In the genomic region with DNA sequence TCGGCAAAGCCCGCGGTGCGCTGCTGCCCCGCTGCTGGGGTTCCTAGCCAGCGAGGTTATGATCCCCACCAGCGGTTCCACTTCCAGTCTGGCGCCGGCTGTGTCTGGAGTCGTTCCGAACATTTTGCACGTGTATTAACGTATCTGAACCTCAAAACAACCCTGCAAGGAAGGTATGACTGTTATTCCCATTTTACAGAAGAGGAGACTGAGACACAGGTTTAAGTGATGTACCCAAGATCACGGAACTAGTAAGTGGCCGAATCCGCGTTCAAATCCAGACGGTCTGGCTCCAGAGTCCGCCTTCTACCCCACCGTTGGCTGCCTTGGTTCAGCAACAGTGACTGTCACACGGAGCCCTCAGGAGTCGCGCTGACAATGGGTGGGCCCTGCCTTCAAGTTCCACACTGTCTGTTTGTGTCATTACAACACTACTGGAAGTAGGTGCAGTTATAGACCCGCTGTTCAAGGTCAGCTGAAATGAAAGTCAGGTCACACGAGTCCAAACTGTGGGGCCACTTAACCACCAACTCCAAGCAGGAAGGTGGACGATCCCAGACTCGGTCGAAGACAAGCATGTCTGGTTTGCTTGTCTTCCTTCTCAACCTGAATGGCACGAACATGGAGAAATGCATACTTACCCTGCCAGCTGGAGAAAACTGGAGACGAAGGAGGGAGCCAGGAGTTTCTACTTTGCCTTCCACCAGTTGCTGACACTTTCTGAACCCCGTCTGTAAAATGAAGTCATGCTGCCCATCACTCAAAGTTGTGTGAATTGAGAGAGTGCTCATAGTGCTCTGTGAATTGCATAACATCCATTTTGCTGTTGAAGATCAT, we compare ENCODE assay signal across 1 cellular context.
A peak's percentile ranks its signal among the peaks of the same experiment; 100 is the strongest.
TF ChIP-seq lines count a peak whose summit lies in the region.

No MANE protein-coding gene starts in this region.

TF ChIP-seq in HepG2, 621 proteins besides CTCF, POLR2A, EP300 and RAD21 (continues in another document):
- TF ChIP-seq HMGA1 (CRISPR knock-in tag; conservative IDR thresholded peaks at IDR 0.05) (no peak), ZNF292 (CRISPR knock-in tag; IDR thresholded peaks at IDR 0.05; ENCODE audit: borderline replicate concordance, low read depth) (peak; percentile 36; the same call in 1 of the 2 replicates), NRL (CRISPR knock-in tag; IDR thresholded peaks at IDR 0.05; ENCODE audit: borderline replicate concordance) (peak; percentile 77), KMT2A (CRISPR knock-in tag; IDR thresholded peaks at IDR 0.05) (peak; percentile 54; the same call in 1 of the 2 replicates), CBX5 (CRISPR knock-in tag; IDR thresholded peaks at IDR 0.05; ENCODE audit: borderline replicate concordance) (peak; percentile 86), ZNF7 (CRISPR knock-in tag; IDR thresholded peaks at IDR 0.05) (no peak), ZNF124 (CRISPR knock-in tag; IDR thresholded peaks at IDR 0.05) (no peak), BRCA1 (CRISPR knock-in tag; IDR thresholded peaks at IDR 0.05) (peak; percentile 79; the same call in 1 of the 2 replicates), ZBTB7B (CRISPR knock-in tag; IDR thresholded peaks at IDR 0.05) (0 out of 2 replicates have a peak, but pooled peaks have one; percentile 53), ZNF230 (CRISPR knock-in tag; IDR thresholded peaks at IDR 0.05) (no peak), ZNF251 (CRISPR knock-in tag; IDR thresholded peaks at IDR 0.05) (0 out of 2 replicates have a peak, but pooled peaks have one; percentile 67), CEBPG (CRISPR knock-in tag; IDR thresholded peaks at IDR 0.05) (peak; percentile 56), ZNF775 (CRISPR knock-in tag; IDR thresholded peaks at IDR 0.05; ENCODE audit: borderline replicate concordance) (0 out of 2 replicates have a peak, but pooled peaks have one; percentile 22), GFI1 (CRISPR knock-in tag; IDR thresholded peaks at IDR 0.05; ENCODE audit: borderline replicate concordance) (no peak), ZNF614 (CRISPR knock-in tag; IDR thresholded peaks at IDR 0.05; ENCODE audit: borderline replicate concordance) (peak; percentile 17; the same call in 1 of the 2 replicates), ZNF629 (CRISPR knock-in tag; conservative IDR thresholded peaks at IDR 0.05) (peak; percentile 100), TGIF2 (CRISPR knock-in tag; IDR thresholded peaks at IDR 0.05) (0 out of 2 replicates have a peak, but pooled peaks have one; percentile 1), CBX2 (IDR thresholded peaks at IDR 0.05; ENCODE audit: low read depth, low read length) (no peak; the same call in 1 of the 2 replicates), CBX2 (CRISPR knock-in tag; IDR thresholded peaks at IDR 0.05; ENCODE audit: low read depth) (0 out of 2 replicates have a peak, but pooled peaks have one; percentile 11), DNMT1 (CRISPR knock-in tag; IDR thresholded peaks at IDR 0.05) (no peak), TBX3 (IDR thresholded peaks at IDR 0.05; ENCODE audit: borderline replicate concordance) (0 out of 2 replicates have a peak, but pooled peaks have one; percentile 21), CEBPB (IDR thresholded peaks at IDR 0.05; ENCODE audit: borderline replicate concordance, low read depth, low read length) (peak; percentile 64), JUND (CRISPR knock-in tag; IDR thresholded peaks at IDR 0.05) (no peak; the same call in none of the 2 replicates), GATAD2A (CRISPR knock-in tag; IDR thresholded peaks at IDR 0.05) (peak; percentile 75), CC2D1A (CRISPR knock-in tag; IDR thresholded peaks at IDR 0.05) (0 out of 2 replicates have a peak, but pooled peaks have one; percentile 3), ZNF75D (CRISPR knock-in tag; IDR thresholded peaks at IDR 0.05; ENCODE audit: borderline replicate concordance) (peak; percentile 76; the same call in 1 of the 2 replicates), ZNF430 (CRISPR knock-in tag; IDR thresholded peaks at IDR 0.05) (0 out of 2 replicates have a peak, but pooled peaks have one; percentile 41), PRPF4 (IDR thresholded peaks at IDR 0.05; ENCODE audit: low read depth, low read length, poor library complexity, severe bottlenecking) (no peak), ZNF180 (CRISPR knock-in tag; IDR thresholded peaks at IDR 0.05; ENCODE audit: borderline replicate concordance, low read depth) (no peak), JUNB (CRISPR knock-in tag; IDR thresholded peaks at IDR 0.05; ENCODE audit: borderline replicate concordance) (0 out of 2 replicates have a peak, but pooled peaks have one; percentile 34), ZKSCAN8 (CRISPR knock-in tag; IDR thresholded peaks at IDR 0.05; ENCODE audit: borderline replicate concordance) (no peak; the same call in 1 of the 2 replicates), SOX5 (CRISPR knock-in tag; IDR thresholded peaks at IDR 0.05; ENCODE audit: borderline replicate concordance) (0 out of 2 replicates have a peak, but pooled peaks have one; percentile 7), ZNF788 (CRISPR knock-in tag; IDR thresholded peaks at IDR 0.05; ENCODE audit: borderline replicate concordance) (peak; percentile 20; the same call in 1 of the 2 replicates), CBX1 (IDR thresholded peaks at IDR 0.05; ENCODE audit: low read depth) (peak; percentile 73), CAMTA2 (CRISPR knock-in tag; IDR thresholded peaks at IDR 0.05; ENCODE audit: borderline replicate concordance) (peak; percentile 82), SP2 (CRISPR knock-in tag; IDR thresholded peaks at IDR 0.05) (peak; percentile 47; the same call in 1 of the 2 replicates), ZNF24 (IDR thresholded peaks at IDR 0.05) (peak; percentile 84), KLF9 (CRISPR knock-in tag; IDR thresholded peaks at IDR 0.05; ENCODE audit: low read depth) (no peak), ARID2 (CRISPR knock-in tag; IDR thresholded peaks at IDR 0.05; ENCODE audit: borderline replicate concordance) (no peak)
- TF ChIP-seq, protein P1, sequence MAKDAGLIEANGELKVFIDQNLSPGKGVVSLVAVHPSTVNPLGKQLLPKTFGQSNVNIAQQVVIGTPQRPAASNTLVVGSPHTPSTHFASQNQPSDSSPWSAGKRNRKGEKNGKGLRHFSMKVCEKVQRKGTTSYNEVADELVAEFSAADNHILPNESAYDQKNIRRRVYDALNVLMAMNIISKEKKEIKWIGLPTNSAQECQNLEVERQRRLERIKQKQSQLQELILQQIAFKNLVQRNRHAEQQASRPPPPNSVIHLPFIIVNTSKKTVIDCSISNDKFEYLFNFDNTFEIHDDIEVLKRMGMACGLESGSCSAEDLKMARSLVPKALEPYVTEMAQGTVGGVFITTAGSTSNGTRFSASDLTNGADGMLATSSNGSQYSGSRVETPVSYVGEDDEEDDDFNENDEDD (CRISPR knock-in tag; IDR thresholded peaks at IDR 0.05; ENCODE audit: borderline replicate concordance), result no peak; the same call in 1 of the 2 replicates
- TF ChIP-seq, protein P2, sequence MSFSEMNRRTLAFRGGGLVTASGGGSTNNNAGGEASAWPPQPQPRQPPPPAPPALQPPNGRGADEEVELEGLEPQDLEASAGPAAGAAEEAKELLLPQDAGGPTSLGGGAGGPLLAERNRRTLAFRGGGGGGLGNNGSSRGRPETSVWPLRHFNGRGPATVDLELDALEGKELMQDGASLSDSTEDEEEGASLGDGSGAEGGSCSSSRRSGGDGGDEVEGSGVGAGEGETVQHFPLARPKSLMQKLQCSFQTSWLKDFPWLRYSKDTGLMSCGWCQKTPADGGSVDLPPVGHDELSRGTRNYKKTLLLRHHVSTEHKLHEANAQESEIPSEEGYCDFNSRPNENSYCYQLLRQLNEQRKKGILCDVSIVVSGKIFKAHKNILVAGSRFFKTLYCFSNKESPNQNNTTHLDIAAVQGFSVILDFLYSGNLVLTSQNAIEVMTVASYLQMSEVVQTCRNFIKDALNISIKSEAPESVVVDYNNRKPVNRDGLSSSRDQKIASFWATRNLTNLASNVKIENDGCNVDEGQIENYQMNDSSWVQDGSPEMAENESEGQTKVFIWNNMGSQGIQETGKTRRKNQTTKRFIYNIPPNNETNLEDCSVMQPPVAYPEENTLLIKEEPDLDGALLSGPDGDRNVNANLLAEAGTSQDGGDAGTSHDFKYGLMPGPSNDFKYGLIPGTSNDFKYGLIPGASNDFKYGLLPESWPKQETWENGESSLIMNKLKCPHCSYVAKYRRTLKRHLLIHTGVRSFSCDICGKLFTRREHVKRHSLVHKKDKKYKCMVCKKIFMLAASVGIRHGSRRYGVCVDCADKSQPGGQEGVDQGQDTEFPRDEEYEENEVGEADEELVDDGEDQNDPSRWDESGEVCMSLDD (CRISPR knock-in tag; IDR thresholded peaks at IDR 0.05; ENCODE audit: borderline replicate concordance), result peak; percentile 36; the same call in 1 of the 2 replicates
- TF ChIP-seq, protein P3, sequence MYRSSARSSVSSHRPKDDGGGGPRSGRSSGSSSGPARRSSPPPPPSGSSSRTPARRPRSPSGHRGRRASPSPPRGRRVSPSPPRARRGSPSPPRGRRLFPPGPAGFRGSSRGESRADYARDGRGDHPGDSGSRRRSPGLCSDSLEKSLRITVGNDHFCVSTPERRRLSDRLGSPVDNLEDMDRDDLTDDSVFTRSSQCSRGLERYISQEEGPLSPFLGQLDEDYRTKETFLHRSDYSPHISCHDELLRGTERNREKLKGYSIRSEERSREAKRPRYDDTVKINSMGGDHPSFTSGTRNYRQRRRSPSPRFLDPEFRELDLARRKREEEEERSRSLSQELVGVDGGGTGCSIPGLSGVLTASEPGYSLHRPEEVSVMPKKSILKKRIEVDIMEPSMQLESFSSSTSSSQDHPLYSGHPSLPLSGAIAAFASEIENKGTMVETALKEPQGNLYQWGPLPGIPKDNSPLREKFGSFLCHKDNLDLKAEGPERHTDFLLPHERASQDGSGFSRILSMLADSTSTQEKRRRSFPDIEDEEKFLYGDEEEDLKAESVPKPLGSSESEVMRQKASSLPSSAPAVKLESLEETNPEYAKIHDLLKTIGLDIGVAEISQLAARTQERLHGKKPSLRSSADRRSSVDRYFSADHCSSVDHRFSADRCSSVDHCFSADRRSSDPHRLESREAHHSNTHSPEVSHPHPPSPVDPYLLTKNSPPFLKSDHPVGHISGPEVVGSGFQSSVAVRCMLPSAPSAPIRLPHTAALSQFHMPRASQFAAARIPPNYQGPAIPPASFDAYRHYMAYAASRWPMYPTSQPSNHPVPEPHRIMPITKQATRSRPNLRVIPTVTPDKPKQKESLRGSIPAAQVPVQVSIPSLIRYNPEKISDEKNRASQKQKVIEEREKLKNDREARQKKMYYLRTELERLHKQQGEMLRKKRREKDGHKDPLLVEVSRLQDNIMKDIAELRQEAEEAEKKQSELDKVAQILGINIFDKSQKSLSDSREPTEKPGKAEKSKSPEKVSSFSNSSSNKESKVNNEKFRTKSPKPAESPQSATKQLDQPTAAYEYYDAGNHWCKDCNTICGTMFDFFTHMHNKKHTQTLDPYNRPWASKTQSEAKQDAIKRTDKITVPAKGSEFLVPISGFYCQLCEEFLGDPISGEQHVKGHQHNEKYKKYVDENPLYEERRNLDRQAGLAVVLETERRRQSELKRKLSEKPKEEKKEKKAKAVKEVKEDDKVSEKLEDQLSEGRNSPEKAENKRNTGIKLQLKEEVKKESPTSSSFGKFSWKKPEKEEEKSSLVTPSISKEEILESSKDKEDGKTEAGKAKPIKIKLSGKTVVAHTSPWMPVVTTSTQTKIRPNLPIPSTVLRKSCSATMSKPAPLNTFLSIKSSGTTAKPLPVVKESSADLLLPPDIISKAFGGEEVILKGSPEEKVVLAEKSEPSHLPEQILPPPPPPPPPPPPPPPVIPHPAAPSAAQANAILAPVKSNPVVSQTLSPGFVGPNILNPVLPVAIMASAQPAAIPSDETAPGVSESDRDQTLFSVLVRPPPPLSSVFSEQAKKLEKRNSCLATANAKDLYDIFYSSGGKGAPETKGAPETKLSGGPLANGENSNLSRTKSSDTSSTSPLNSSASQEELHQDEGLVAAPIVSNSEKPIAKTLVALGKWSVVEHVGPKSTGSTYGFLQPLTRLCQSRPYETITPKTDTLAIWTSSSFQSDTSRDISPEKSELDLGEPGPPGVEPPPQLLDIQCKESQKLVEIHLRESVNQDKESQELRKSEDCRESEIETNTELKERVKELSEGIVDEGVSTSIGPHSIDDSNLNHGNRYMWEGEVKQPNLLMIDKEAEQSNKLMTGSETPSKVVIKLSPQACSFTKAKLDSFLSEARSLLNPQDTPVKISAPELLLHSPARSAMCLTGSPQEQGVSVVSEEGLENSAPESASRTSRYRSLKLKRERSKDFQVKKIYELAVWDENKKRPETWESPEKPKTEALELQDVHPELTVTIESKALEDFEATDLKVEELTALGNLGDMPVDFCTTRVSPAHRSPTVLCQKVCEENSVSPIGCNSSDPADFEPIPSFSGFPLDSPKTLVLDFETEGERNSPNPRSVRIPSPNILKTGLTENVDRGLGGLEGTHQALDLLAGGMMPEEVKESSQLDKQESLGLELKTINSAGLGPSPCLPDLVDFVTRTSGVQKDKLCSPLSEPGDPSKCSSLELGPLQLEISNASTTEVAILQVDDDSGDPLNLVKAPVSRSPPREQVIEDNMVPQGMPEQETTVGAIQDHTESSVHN (CRISPR knock-in tag; IDR thresholded peaks at IDR 0.05), result no peak
- TF ChIP-seq, protein P4, sequence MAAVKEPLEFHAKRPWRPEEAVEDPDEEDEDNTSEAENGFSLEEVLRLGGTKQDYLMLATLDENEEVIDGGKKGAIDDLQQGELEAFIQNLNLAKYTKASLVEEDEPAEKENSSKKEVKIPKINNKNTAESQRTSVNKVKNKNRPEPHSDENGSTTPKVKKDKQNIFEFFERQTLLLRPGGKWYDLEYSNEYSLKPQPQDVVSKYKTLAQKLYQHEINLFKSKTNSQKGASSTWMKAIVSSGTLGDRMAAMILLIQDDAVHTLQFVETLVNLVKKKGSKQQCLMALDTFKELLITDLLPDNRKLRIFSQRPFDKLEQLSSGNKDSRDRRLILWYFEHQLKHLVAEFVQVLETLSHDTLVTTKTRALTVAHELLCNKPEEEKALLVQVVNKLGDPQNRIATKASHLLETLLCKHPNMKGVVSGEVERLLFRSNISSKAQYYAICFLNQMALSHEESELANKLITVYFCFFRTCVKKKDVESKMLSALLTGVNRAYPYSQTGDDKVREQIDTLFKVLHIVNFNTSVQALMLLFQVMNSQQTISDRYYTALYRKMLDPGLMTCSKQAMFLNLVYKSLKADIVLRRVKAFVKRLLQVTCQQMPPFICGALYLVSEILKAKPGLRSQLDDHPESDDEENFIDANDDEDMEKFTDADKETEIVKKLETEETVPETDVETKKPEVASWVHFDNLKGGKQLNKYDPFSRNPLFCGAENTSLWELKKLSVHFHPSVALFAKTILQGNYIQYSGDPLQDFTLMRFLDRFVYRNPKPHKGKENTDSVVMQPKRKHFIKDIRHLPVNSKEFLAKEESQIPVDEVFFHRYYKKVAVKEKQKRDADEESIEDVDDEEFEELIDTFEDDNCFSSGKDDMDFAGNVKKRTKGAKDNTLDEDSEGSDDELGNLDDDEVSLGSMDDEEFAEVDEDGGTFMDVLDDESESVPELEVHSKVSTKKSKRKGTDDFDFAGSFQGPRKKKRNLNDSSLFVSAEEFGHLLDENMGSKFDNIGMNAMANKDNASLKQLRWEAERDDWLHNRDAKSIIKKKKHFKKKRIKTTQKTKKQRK (IDR thresholded peaks at IDR 0.05; ENCODE audit: low read length), result no peak
- TF ChIP-seq, protein P5, sequence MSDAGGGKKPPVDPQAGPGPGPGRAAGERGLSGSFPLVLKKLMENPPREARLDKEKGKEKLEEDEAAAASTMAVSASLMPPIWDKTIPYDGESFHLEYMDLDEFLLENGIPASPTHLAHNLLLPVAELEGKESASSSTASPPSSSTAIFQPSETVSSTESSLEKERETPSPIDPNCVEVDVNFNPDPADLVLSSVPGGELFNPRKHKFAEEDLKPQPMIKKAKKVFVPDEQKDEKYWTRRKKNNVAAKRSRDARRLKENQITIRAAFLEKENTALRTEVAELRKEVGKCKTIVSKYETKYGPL (CRISPR knock-in tag; IDR thresholded peaks at IDR 0.05), result no peak
- TF ChIP-seq, protein P6, sequence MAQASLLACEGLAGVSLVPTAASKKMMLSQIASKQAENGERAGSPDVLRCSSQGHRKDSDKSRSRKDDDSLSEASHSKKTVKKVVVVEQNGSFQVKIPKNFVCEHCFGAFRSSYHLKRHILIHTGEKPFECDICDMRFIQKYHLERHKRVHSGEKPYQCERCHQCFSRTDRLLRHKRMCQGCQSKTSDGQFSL (CRISPR knock-in tag; IDR thresholded peaks at IDR 0.05), result no peak
